Comparison of ENCODE assay signal across 8 cellular contexts in the genomic region with DNA sequence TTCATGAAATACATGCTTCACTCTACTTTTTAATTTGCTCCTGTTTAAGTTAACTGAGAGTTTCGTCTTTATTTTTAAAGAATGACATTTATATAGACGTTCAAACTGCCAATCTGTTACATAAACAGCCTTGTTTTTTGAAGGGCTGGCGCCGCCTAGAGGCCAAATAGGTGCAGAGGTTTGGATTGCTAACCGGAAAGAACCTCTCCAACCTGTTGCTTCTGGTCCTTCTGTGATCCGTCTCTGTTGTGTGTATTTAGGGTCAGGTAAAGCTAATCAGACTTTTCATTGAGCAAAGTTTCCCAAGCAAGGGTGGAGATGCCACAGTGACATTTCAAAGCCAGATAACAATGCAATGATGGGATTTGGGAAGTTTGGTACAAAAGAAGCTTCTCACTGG. TPM values are rescaled to one million over a fixed set of nuclear protein-coding genes. Genes with fewer than 3 reads are reported as not detected.
DNase-seq lines count a peak whose midpoint lies in the region; ATAC-seq and TF ChIP-seq lines count a peak whose summit lies in the region.

No MANE protein-coding gene starts in this region.

- ATAC-seq in GM18861 (IDR thresholded peaks at IDR 0.05; ENCODE audit: unreplicated experiment) (peak; percentile 86), HG03175 (IDR thresholded peaks at IDR 0.05; ENCODE audit: unreplicated experiment) (peak; percentile 85), right lobe of liver (peak; percentile 78 to 86 (median 82))

- no peaks in the 10 kb centered on the region for H3K27me3 ChIP-seq in right lobe of liver

- TF ChIP-seq POLR2A in right lobe of liver (IDR thresholded peaks at IDR 0.05), result no peak

- H3K9me3 ChIP-seq in right lobe of liver, result no peaks in the 10 kb centered on the region

- no peaks in the 10 kb centered on the region for H3K36me3 ChIP-seq in right lobe of liver

- under 1% methylated on average over 6 of the region's 6 CpGs for WGBS in right lobe of liver (ENCODE audit: insufficient coverage, low coverage, low lambda C conversion rate, missing lambda C conversion rate)

- H3K4me3 ChIP-seq in choroid plexus epithelial cell (ENCODE audit: low read depth, low read length), result no peak overlapping the region
- H3K4me3 ChIP-seq in right lobe of liver, result no peak overlapping the region

- intact Hi-C loops in right lobe of liver (cut with DNase I), result no loop called here

- DNase-seq in AG08395 (ENCODE audit: low spot score) (peak; percentile 81), NCI-H446 (lab: John Stamatoyannopoulos, UW) (peak; percentile 91 to 95), choroid plexus epithelial cell (ENCODE audit: low read depth) (peak; percentile 92), right lobe of liver (peak; percentile 76 to 82 (median 77))
- DNase-seq in activated CD4-positive, alpha-beta T cell treated with anti-CD3 and anti-CD28 coated beads for 4 hours, result peak; percentile 68 to 81
- peak; percentile 45 to 63 (median 59) for DNase-seq in stimulated activated CD4-positive, alpha-beta T cell treated with anti-CD3 and anti-CD28 coated beads, TNF-alpha, amount 100 ng/mL, for 4 hours (ENCODE audit: low read depth in 3 of 3)

- peak overlapping the region in 2 of 3 donors; percentile 52 to 62 for H3K27ac ChIP-seq in right lobe of liver

- peak; percentile 99 for TF ChIP-seq CTCF in choroid plexus epithelial cell (conservative IDR thresholded peaks at IDR 0.05; ENCODE audit: low read depth, low read length)
- peak; percentile 92 to 95 (median 92) for TF ChIP-seq CTCF in right lobe of liver (IDR thresholded peaks at IDR 0.05)

- H3K4me1 ChIP-seq in right lobe of liver, result peaks cover 0 to 15% (median 2%) of the 10 kb centered on the region in 4 donors

RNA-seq across cellular contexts. Expression of a gene that starts 39.5 kb away (rescaled TPM):
- total RNA-seq in right lobe of liver, result 10 to 100 TPM in 5 of 6 experiments, 1 to 10 TPM in 1; 9.6 to 17.7 (median 11.2) TPM
